Comparison of ENCODE assay signal across 8 cellular contexts in genomic region chr16:16007743-16008111, GRCh38. TPM values are rescaled to one million over a fixed set of nuclear protein-coding genes. Genes with fewer than 3 reads are reported as not detected.
DNase-seq lines count a peak whose midpoint lies in the region; ATAC-seq and TF ChIP-seq lines count a peak whose summit lies in the region.

No MANE protein-coding gene starts in this region.

- H3K4ac ChIP-seq in neuronal stem cell (ENCODE audit: low read length), result no peak overlapping the region

- peaks cover 3% of the 10 kb centered on the region for H3K79me1 ChIP-seq in neuronal stem cell (ENCODE audit: low read depth, low read length)

- H4K91ac ChIP-seq in neuronal stem cell (ENCODE audit: low read depth, low read length, poor library complexity), result no peak overlapping the region

- H2BK120ac ChIP-seq in neuronal stem cell (ENCODE audit: low read depth, low read length), result no peak overlapping the region

- H3K27me3 ChIP-seq in SU-DHL-6 (ENCODE audit: low read length), result no peaks in the 10 kb centered on the region
- no peaks in the 10 kb centered on the region for H3K27me3 ChIP-seq in neuronal stem cell (ENCODE audit: control insufficient read depth in 3 of 3, insufficient read depth in 3 of 3, low read depth in 1 of 3, low read length in 3 of 3)

- no peak overlapping the region for H2BK12ac ChIP-seq in neuronal stem cell (ENCODE audit: low read length)

- peaks cover 13% of the 10 kb centered on the region; the same call in 1 of the 2 replicates for H3K79me2 ChIP-seq in SU-DHL-6 (ENCODE audit: insufficient read depth, low read length)

- no peak overlapping the region for H3K18ac ChIP-seq in neuronal stem cell (ENCODE audit: low read length)

- H2BK15ac ChIP-seq in neuronal stem cell (ENCODE audit: low read length), result no peak overlapping the region

- H3K4me2 ChIP-seq in SU-DHL-6 (ENCODE audit: low read depth, low read length, poor library complexity, severe bottlenecking) (peak overlapping the region; percentile 83), neuronal stem cell (ENCODE audit: insufficient read depth, low read length, poor library complexity, severe bottlenecking) (no peak overlapping the region)

- H3F3A ChIP-seq in SU-DHL-6 (ENCODE audit: insufficient read depth), result peaks cover 36% of the 10 kb centered on the region

- H2AK5ac ChIP-seq in neuronal stem cell (ENCODE audit: low read depth, low read length), result no peak overlapping the region

- peaks cover 3 to 7% of the 10 kb centered on the region in 2 donors for H3K9me3 Mint-ChIP-seq in stimulated activated naive B cell treated with anti-CD40 and anti-IgM and Interleukin-4, amounts not matched to agents 10 μg/mL and 1 μg/mL and 100 μg/mL, for 72 hours

- H3K9me3 ChIP-seq in SU-DHL-6 (ENCODE audit: insufficient read depth, low read length) (peaks cover 3% of the 10 kb centered on the region; the same call in 1 of the 2 replicates), neuronal stem cell (replicated peaks in 1 of 2; ENCODE audit: control insufficient read depth in 2 of 2, insufficient read depth in 1 of 2, low read depth in 1 of 2, low read length in 2 of 2) (peaks cover 0 to 4% of the 10 kb centered on the region in 2 donors)

- H2AFZ ChIP-seq in SU-DHL-6 (ENCODE audit: low read depth, low read length, severe bottlenecking) (peak overlapping the region; percentile 49), neuronal stem cell (ENCODE audit: low read length) (no peak overlapping the region)

- DNase-seq in activated CD4-positive, CD25-positive, alpha-beta regulatory T cell (lab: John Stamatoyannopoulos, UW), result no peak
- DNase-seq in stimulated activated naive B cell treated with anti-CD40 and anti-IgM and Interleukin-4, amounts not matched to agents 10 μg/mL and 1 μg/mL and 100 μg/mL, for 72 hours, result peak; percentile 59
- no peak for DNase-seq in NCI-H2171 (lab: John Stamatoyannopoulos, UW)
- DNase-seq in islet precursor cell, result no peak
- DNase-seq in neuronal stem cell (ENCODE audit: low spot score), result no peak

- H3K36me3 ChIP-seq in SU-DHL-6 (ENCODE audit: low read length) (no peaks in the 10 kb centered on the region), neuronal stem cell (replicated peaks in 1 of 2; ENCODE audit: control insufficient read depth in 2 of 2, insufficient read depth in 2 of 2, low read length in 2 of 2) (peaks cover 3 to 16% of the 10 kb centered on the region in 2 donors)

- H3K4me3 Mint-ChIP-seq in stimulated activated naive B cell treated with anti-CD40 and anti-IgM and Interleukin-4, amounts not matched to agents 10 μg/mL and 1 μg/mL and 100 μg/mL, for 72 hours, result peak overlapping the region; percentile 79 to 83

- H3K27ac ChIP-seq in SU-DHL-6 (ENCODE audit: low read depth, low read length) (peak overlapping the region; percentile 99), neuronal stem cell (replicated peaks; ENCODE audit: low read length) (no peak overlapping the region)

- H3K4me3 ChIP-seq in SU-DHL-6 (ENCODE audit: insufficient read depth, low read length, poor library complexity, severe bottlenecking) (peak overlapping the region; percentile 41), neuronal stem cell (ENCODE audit: low read length in 2 of 2) (no peak overlapping the region)

- no peak for TF ChIP-seq CTCF in SU-DHL-6 (IDR thresholded peaks at IDR 0.05; ENCODE audit: insufficient read depth, low read length, poor library complexity, severe bottlenecking)

- H3K4me1 ChIP-seq in neuronal stem cell (ENCODE audit: control insufficient read depth in 2 of 2, insufficient read depth in 1 of 2, low read depth in 1 of 2, low read length in 2 of 2), result no peaks in the 10 kb centered on the region

- peak; percentile 61 to 72 for ATAC-seq in activated CD4-positive, CD25-positive, alpha-beta regulatory T cell treated with anti-CD3 and anti-CD28 coated beads, Interleukin-2, amount 50 U/mL, for 24 hours
- ATAC-seq in HG02798 (IDR thresholded peaks at IDR 0.05; ENCODE audit: poor library complexity, unreplicated experiment), result peak; percentile 77
- ATAC-seq in stimulated activated naive B cell treated with anti-CD40 and anti-IgM and Interleukin-4, amounts not matched to agents 10 μg/mL and 1 μg/mL and 100 μg/mL, for 72 hours (replicated peaks), result peak; percentile 93

- H3K36me3 Mint-ChIP-seq in stimulated activated naive B cell treated with anti-CD40 and anti-IgM and Interleukin-4, amounts not matched to agents 10 μg/mL and 1 μg/mL and 100 μg/mL, for 72 hours, result peaks cover 34 to 61% of the 10 kb centered on the region in 2 donors

- H3K27me3 Mint-ChIP-seq in stimulated activated naive B cell treated with anti-CD40 and anti-IgM and Interleukin-4, amounts not matched to agents 10 μg/mL and 1 μg/mL and 100 μg/mL, for 72 hours, result no peaks in the 10 kb centered on the region

- WGBS in neuronal stem cell (ENCODE audit: extremely low coverage in 2 of 2, insufficient read length in 2 of 2, insufficient replicate concordance in 1 of 2), 2 donors, result no CpG with 5 or more reads among the region's 11 CpGs

- H3K23ac ChIP-seq in neuronal stem cell (ENCODE audit: low read depth, low read length, poor library complexity), result no peak overlapping the region

- H3K27ac Mint-ChIP-seq in stimulated activated naive B cell treated with anti-CD40 and anti-IgM and Interleukin-4, amounts not matched to agents 10 μg/mL and 1 μg/mL and 100 μg/mL, for 72 hours, result peak overlapping the region; percentile 98

- no peaks in the 10 kb centered on the region for H3K9me2 ChIP-seq in SU-DHL-6 (replicated peaks; ENCODE audit: insufficient read depth, low read length)

- H2BK5ac ChIP-seq in neuronal stem cell (ENCODE audit: low read length), result no peak overlapping the region

- H3K14ac ChIP-seq in neuronal stem cell (ENCODE audit: low read length), result no peak overlapping the region

- H3K4me1 Mint-ChIP-seq in stimulated activated naive B cell treated with anti-CD40 and anti-IgM and Interleukin-4, amounts not matched to agents 10 μg/mL and 1 μg/mL and 100 μg/mL, for 72 hours, result peaks cover 20 to 47% of the 10 kb centered on the region in 2 donors

- no peak overlapping the region for H4K8ac ChIP-seq in neuronal stem cell (ENCODE audit: low read depth, low read length)

- no peaks in the 10 kb centered on the region for H4K20me1 ChIP-seq in SU-DHL-6 (ENCODE audit: low read depth, low read length)

- peak overlapping the region; percentile 56 for H3K9ac ChIP-seq in SU-DHL-6 (ENCODE audit: low read length)
- H3K9ac ChIP-seq in neuronal stem cell (ENCODE audit: low read depth, low read length, poor library complexity), result no peak overlapping the region

RNA-seq across cellular contexts. Expression of gene ABCC1, which starts 58.3 kb away (rescaled TPM):
- 19.1 TPM for polyA plus RNA-seq in neuronal stem cell (2013, experiment 1 of 2)
- polyA plus RNA-seq in neuronal stem cell (2013, experiment 2 of 2), result 19.6 TPM
